9 cellular contexts compared by ENCODE assay signal in genomic region chr12:85872497-85873091, GRCh38. TPM values are rescaled to one million over a fixed set of nuclear protein-coding genes. Genes with fewer than 3 reads are reported as not detected.
DNase-seq lines count a peak whose midpoint lies in the region; ATAC-seq and TF ChIP-seq lines count a peak whose summit lies in the region.
"Had no signal": no experiment of that assay in that cellular context is flagged by ENCODE, and none has a peak within 500 bp of the region (broad histone marks: within the 10 kb centered on the region; RNA-seq: fewer than 3 reads in every experiment).

No MANE protein-coding gene starts in this region.

- no peaks in the 10 kb centered on the region for H3K36me3 Mint-ChIP-seq in MCF 10A (ENCODE audit: insufficient read depth, unreplicated experiment)

- H3K36me3 ChIP-seq in lung (ENCODE audit: control insufficient read depth in 2 of 2, insufficient read depth in 2 of 2, low read length in 2 of 2), result no peaks in the 10 kb centered on the region

- CTCF ChIA-PET in MCF 10A (lab: Yijun Ruan, JAX), result interaction anchor here (0.7 to 7.6 kb wide), 9 partner anchors 10 to 405 kb away, joined by 3 to 204 read pairs (median 4); no protein-coding TSS in a partner anchor

- H3K9me3 Mint-ChIP-seq in MCF 10A (ENCODE audit: unreplicated experiment), result no peaks in the 10 kb centered on the region

- H3K4me1 ChIP-seq in lung (ENCODE audit: control insufficient read depth in 2 of 2, insufficient read depth in 2 of 2, low read length in 2 of 2), result no peaks in the 10 kb centered on the region

- WGBS in lung, 2 donors, result 32 to 35% methylated on average over 3 of the region's 3 CpGs
- 30 to 34% methylated on average over 3 of the region's 3 CpGs for WGBS in lower leg skin, 2 donors

- H3K4me3 ChIP-seq in lung, result no peak overlapping the region
- H3K4me3 ChIP-seq in lower leg skin (ENCODE audit: low read depth, poor library complexity, severe bottlenecking), result no peak overlapping the region

- TF ChIP-seq CTCF in MCF 10A (IDR thresholded peaks at IDR 0.05; ENCODE audit: unreplicated experiment), result peak; percentile 50
- TF ChIP-seq CTCF in lung (IDR thresholded peaks at IDR 0.05; ENCODE audit: control extremely low read depth, extremely low read depth), result peak; percentile 51
- TF ChIP-seq CTCF in lower leg skin (IDR thresholded peaks at IDR 0.05), result no peak

- no peak overlapping the region for H3K27ac Mint-ChIP-seq in MCF 10A (ENCODE audit: low read depth, unreplicated experiment)

- no peak overlapping the region for H3K27ac ChIP-seq in lung (ENCODE audit: low read depth in 1 of 2, low read length in 1 of 2)

- no peaks in the 10 kb centered on the region for H3K27me3 Mint-ChIP-seq in MCF 10A (ENCODE audit: insufficient read depth, unreplicated experiment)

- TF ChIP-seq POLR2A in lower leg skin (IDR thresholded peaks at IDR 0.05), result no peak

- H3K4me1 Mint-ChIP-seq in MCF 10A (ENCODE audit: insufficient read depth, unreplicated experiment), result no peaks in the 10 kb centered on the region

- ATAC-seq in GM19043 (IDR thresholded peaks at IDR 0.05; ENCODE audit: low read depth, unreplicated experiment) (peak; percentile 74), HG03342 (IDR thresholded peaks at IDR 0.05; ENCODE audit: unreplicated experiment) (peak; percentile 83), lung (ENCODE audit: insufficient read depth, low FRiP score) (no peak)

- no peak overlapping the region for H3K4me3 Mint-ChIP-seq in MCF 10A (ENCODE audit: unreplicated experiment)

- POLR2A ChIA-PET in MCF 10A (lab: Yijun Ruan, JAX), result no interaction called here

- no peaks in the 10 kb centered on the region for H3K27me3 ChIP-seq in lung (ENCODE audit: control insufficient read depth, insufficient read depth)

- peak; percentile 51 for DNase-seq in Caki2 (ENCODE audit: low read depth)
- DNase-seq in NCI-H345 treated with DMSO at 0.1 percent for 48 hours (lab: John Stamatoyannopoulos, UW; ENCODE audit: unreplicated experiment), result peak; percentile 84
- DNase-seq in MCF 10A (ENCODE audit: unreplicated experiment), result peak; percentile 68
- DNase-seq in lung (ENCODE audit: low spot score), result no peak
- DNase-seq in lower leg skin (ENCODE audit: low spot score in 2 of 2), result no peak
- no peak for DNase-seq in UCSD-AML1 (lab: John Stamatoyannopoulos, UW; ENCODE audit: unreplicated experiment)

- no peaks in the 10 kb centered on the region for H3K9me3 ChIP-seq in lung (ENCODE audit: control insufficient read depth in 2 of 2, insufficient read depth in 1 of 2, low read length in 1 of 2)

- intact Hi-C loops in MCF 10A (cut with micrococcal nuclease), result loop anchor here (1.0 kb wide), 3 partner anchors 297 to 404 kb away; no protein-coding TSS in a partner anchor
- intact Hi-C loops in lower leg skin (cut with DNase I; ENCODE audit: low total_unique reads), result loop anchor here (5.0 kb wide), 1 partner anchor 405 kb away; no protein-coding TSS in a partner anchor

- in situ Hi-C loops in Caki2 (cut with HindIII; ENCODE audit: low pct_unique_long_range_greater_than_20kb, low sequenced_read_pairs), result no loop called here

- no TSS peak for BruUV-seq in MCF 10A (replicated peaks; lab: Mats Ljungman, UMichigan)

RNA-seq across cellular contexts. Expression of gene NTS, which starts 1.5 kb away (rescaled TPM):
- total RNA-seq in Caki2 (2014; rRNA removed; shearing (Covaris generic); ENCODE audit: low replicate concordance), result not detected in 2 replicates
- not detected in 2 replicates for total RNA-seq in MCF 10A (2022)
- total RNA-seq in lung, result 1 to 10 TPM in 1 of 2 donors, under 1 TPM in 1; 0.86 to 2.0 TPM
- 1 to 10 TPM in 1 of 2 donors, under 1 TPM in 1; 0.10 to 1.4 TPM for polyA plus RNA-seq in lung
- total RNA-seq in lower leg skin, result not detected
- total RNA-seq: T-helper 2 cell treated with Interferon-gamma antibody and Interleukin-4, amounts not matched to agents 100 ng/mL and 5 ng/mL, for 36 hours had no signal

RNA-seq across cellular contexts. Expression of gene RASSF9, which starts 36.4 kb away (rescaled TPM):
- total RNA-seq in Caki2 (2014; rRNA removed; shearing (Covaris generic); ENCODE audit: low replicate concordance), result not detected in 2 replicates
- total RNA-seq in MCF 10A (2022), result 1.5 and 2.1 TPM in 2 replicates
- 10 to 100 TPM; 10.0 to 14.3 TPM for total RNA-seq in lung
- polyA plus RNA-seq in lung, result 1 to 10 TPM; 2.1 to 2.3 TPM
- 1 to 10 TPM; 1.8 to 4.6 (median 2.2) TPM for total RNA-seq in lower leg skin
- total RNA-seq: T-helper 2 cell treated with Interferon-gamma antibody and Interleukin-4, amounts not matched to agents 100 ng/mL and 5 ng/mL, for 36 hours had no signal

Comparison
In these comparisons a context has a peak if more than half of its experiments do, and no peak if none do; other contexts are left out.
1. DNase-seq: peak in Caki2 (single experiment), NCI-H345 treated with DMSO at 0.1 percent for 48 hours (single experiment) and MCF 10A (single experiment); none in lung (single experiment), lower leg skin (0 of 2) and UCSD-AML1 (single experiment).
2. CTCF ChIP-seq: peak in MCF 10A (single experiment) and lung (single experiment); none in lower leg skin (0 of 3).